1 cellular context compared by ENCODE assay signal in genomic region chr14:77184396-77185092, GRCh38.
A peak's percentile ranks its signal among the peaks of the same experiment; 100 is the strongest.
TF ChIP-seq lines count a peak whose summit lies in the region.

No MANE protein-coding gene starts in this region.

TF ChIP-seq in HepG2, 621 proteins besides CTCF, POLR2A, EP300 and RAD21 (continued from another document and continues in another):
- peak; percentile 59 for TF ChIP-seq ZNF687 (CRISPR knock-in tag; IDR thresholded peaks at IDR 0.05)
- TF ChIP-seq ZNF205 (CRISPR knock-in tag; IDR thresholded peaks at IDR 0.05), result peak; percentile 95
- peak; percentile 42; the same call in 1 of the 2 replicates for TF ChIP-seq KDM5B (CRISPR knock-in tag; IDR thresholded peaks at IDR 0.05; ENCODE audit: borderline replicate concordance)
- no peak for TF ChIP-seq ZNF441 (CRISPR knock-in tag; IDR thresholded peaks at IDR 0.05; ENCODE audit: borderline replicate concordance)
- 0 out of 2 replicates have a peak, but pooled peaks have one; percentile 27 for TF ChIP-seq ZNF350 (CRISPR knock-in tag; IDR thresholded peaks at IDR 0.05; ENCODE audit: borderline replicate concordance, low read depth)
- TF ChIP-seq, protein P1, sequence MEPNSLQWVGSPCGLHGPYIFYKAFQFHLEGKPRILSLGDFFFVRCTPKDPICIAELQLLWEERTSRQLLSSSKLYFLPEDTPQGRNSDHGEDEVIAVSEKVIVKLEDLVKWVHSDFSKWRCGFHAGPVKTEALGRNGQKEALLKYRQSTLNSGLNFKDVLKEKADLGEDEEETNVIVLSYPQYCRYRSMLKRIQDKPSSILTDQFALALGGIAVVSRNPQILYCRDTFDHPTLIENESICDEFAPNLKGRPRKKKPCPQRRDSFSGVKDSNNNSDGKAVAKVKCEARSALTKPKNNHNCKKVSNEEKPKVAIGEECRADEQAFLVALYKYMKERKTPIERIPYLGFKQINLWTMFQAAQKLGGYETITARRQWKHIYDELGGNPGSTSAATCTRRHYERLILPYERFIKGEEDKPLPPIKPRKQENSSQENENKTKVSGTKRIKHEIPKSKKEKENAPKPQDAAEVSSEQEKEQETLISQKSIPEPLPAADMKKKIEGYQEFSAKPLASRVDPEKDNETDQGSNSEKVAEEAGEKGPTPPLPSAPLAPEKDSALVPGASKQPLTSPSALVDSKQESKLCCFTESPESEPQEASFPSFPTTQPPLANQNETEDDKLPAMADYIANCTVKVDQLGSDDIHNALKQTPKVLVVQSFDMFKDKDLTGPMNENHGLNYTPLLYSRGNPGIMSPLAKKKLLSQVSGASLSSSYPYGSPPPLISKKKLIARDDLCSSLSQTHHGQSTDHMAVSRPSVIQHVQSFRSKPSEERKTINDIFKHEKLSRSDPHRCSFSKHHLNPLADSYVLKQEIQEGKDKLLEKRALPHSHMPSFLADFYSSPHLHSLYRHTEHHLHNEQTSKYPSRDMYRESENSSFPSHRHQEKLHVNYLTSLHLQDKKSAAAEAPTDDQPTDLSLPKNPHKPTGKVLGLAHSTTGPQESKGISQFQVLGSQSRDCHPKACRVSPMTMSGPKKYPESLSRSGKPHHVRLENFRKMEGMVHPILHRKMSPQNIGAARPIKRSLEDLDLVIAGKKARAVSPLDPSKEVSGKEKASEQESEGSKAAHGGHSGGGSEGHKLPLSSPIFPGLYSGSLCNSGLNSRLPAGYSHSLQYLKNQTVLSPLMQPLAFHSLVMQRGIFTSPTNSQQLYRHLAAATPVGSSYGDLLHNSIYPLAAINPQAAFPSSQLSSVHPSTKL (CRISPR knock-in tag; IDR thresholded peaks at IDR 0.05), result 0 out of 2 replicates have a peak, but pooled peaks have one; percentile 30
- TF ChIP-seq, protein P2, sequence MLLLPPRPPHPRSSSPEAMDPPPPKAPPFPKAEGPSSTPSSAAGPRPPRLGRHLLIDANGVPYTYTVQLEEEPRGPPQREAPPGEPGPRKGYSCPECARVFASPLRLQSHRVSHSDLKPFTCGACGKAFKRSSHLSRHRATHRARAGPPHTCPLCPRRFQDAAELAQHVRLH (CRISPR knock-in tag; IDR thresholded peaks at IDR 0.05; ENCODE audit: borderline replicate concordance, low read depth), result 0 out of 2 replicates have a peak, but pooled peaks have one; percentile 21
- TF ChIP-seq MXD4 (CRISPR knock-in tag; IDR thresholded peaks at IDR 0.05), result peak; percentile 44; the same call in 1 of the 2 replicates
- TF ChIP-seq, protein P3, sequence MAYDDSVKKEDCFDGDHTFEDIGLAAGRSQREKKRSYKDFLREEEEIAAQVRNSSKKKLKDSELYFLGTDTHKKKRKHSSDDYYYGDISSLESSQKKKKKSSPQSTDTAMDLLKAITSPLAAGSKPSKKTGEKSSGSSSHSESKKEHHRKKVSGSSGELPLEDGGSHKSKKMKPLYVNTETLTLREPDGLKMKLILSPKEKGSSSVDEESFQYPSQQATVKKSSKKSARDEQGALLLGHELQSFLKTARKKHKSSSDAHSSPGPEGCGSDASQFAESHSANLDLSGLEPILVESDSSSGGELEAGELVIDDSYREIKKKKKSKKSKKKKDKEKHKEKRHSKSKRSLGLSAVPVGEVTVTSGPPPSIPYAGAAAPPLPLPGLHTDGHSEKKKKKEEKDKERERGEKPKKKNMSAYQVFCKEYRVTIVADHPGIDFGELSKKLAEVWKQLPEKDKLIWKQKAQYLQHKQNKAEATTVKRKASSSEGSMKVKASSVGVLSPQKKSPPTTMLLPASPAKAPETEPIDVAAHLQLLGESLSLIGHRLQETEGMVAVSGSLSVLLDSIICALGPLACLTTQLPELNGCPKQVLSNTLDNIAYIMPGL (CRISPR knock-in tag; IDR thresholded peaks at IDR 0.05; ENCODE audit: borderline replicate concordance in 1 of 2, low read depth in 1 of 2), result 0 out of 4 replicates have a peak, but pooled peaks of 1 of the 2 experiments have one; percentile 50
- TF ChIP-seq ZNF557 (CRISPR knock-in tag; IDR thresholded peaks at IDR 0.05), result peak; percentile 71; the same call in 1 of the 2 replicates
- TF ChIP-seq IRF2 (CRISPR knock-in tag; IDR thresholded peaks at IDR 0.05), result peak; percentile 34; the same call in 1 of the 2 replicates
- 0 out of 2 replicates have a peak, but pooled peaks have one; percentile 38 for TF ChIP-seq NR0B2 (CRISPR knock-in tag; IDR thresholded peaks at IDR 0.05)
- 0 out of 2 replicates have a peak, but pooled peaks have one; percentile 36 for TF ChIP-seq NCOA2 (CRISPR knock-in tag; IDR thresholded peaks at IDR 0.05)
- TF ChIP-seq BCL6 (CRISPR knock-in tag; IDR thresholded peaks at IDR 0.05), result peak; percentile 32; the same call in 1 of the 2 replicates
- TF ChIP-seq ZNF331 (CRISPR knock-in tag; IDR thresholded peaks at IDR 0.05), result peak; percentile 53; the same call in 1 of the 2 replicates
- TF ChIP-seq TFDP2 (CRISPR knock-in tag; IDR thresholded peaks at IDR 0.05), result peak; percentile 39; the same call in 1 of the 2 replicates
- TF ChIP-seq ZNF329 (CRISPR knock-in tag; IDR thresholded peaks at IDR 0.05; ENCODE audit: low read depth), result no peak
- peak; percentile 82 for TF ChIP-seq ZMYM3 (CRISPR knock-in tag; IDR thresholded peaks at IDR 0.05)
- TF ChIP-seq GTF3A (CRISPR knock-in tag; conservative IDR thresholded peaks at IDR 0.05), result no peak
- TF ChIP-seq ZNF703 (CRISPR knock-in tag; IDR thresholded peaks at IDR 0.05; ENCODE audit: borderline replicate concordance), result no peak
- no peak for TF ChIP-seq JARID2 (CRISPR knock-in tag; IDR thresholded peaks at IDR 0.05; ENCODE audit: insufficient replicate concordance)
- no peak for TF ChIP-seq HNF1A (IDR thresholded peaks at IDR 0.05; ENCODE audit: low read depth)
- TF ChIP-seq HNF1A (CRISPR knock-in tag; IDR thresholded peaks at IDR 0.05; ENCODE audit: borderline replicate concordance), result no peak
- 0 out of 2 replicates have a peak, but pooled peaks have one; percentile 14 for TF ChIP-seq MIER2 (CRISPR knock-in tag; IDR thresholded peaks at IDR 0.05)
- no peak for TF ChIP-seq ZNF562 (CRISPR knock-in tag; IDR thresholded peaks at IDR 0.05; ENCODE audit: borderline replicate concordance)
- no peak for TF ChIP-seq SOX13 (IDR thresholded peaks at IDR 0.05)
- TF ChIP-seq SOX13 (CRISPR knock-in tag; conservative IDR thresholded peaks at IDR 0.05 in 1 of 2, IDR thresholded peaks at IDR 0.05 in 1 of 2), result peak in 1 of 2 experiments; percentile 42; a peak in 1 of 4 replicates
- TF ChIP-seq, protein P4, sequence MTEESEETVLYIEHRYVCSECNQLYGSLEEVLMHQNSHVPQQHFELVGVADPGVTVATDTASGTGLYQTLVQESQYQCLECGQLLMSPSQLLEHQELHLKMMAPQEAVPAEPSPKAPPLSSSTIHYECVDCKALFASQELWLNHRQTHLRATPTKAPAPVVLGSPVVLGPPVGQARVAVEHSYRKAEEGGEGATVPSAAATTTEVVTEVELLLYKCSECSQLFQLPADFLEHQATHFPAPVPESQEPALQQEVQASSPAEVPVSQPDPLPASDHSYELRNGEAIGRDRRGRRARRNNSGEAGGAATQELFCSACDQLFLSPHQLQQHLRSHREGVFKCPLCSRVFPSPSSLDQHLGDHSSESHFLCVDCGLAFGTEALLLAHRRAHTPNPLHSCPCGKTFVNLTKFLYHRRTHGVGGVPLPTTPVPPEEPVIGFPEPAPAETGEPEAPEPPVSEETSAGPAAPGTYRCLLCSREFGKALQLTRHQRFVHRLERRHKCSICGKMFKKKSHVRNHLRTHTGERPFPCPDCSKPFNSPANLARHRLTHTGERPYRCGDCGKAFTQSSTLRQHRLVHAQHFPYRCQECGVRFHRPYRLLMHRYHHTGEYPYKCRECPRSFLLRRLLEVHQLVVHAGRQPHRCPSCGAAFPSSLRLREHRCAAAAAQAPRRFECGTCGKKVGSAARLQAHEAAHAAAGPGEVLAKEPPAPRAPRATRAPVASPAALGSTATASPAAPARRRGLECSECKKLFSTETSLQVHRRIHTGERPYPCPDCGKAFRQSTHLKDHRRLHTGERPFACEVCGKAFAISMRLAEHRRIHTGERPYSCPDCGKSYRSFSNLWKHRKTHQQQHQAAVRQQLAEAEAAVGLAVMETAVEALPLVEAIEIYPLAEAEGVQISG (CRISPR knock-in tag; IDR thresholded peaks at IDR 0.05), result peak; percentile 52
- TF ChIP-seq FOXA3 (CRISPR knock-in tag; IDR thresholded peaks at IDR 0.05), result peak; percentile 45; the same call in 1 of the 2 replicates
- no peak for TF ChIP-seq NR2F6 (IDR thresholded peaks at IDR 0.05)
- peak; percentile 21; the same call in 1 of the 2 replicates for TF ChIP-seq NR2F6 (CRISPR knock-in tag; IDR thresholded peaks at IDR 0.05)
- TF ChIP-seq, protein P5, sequence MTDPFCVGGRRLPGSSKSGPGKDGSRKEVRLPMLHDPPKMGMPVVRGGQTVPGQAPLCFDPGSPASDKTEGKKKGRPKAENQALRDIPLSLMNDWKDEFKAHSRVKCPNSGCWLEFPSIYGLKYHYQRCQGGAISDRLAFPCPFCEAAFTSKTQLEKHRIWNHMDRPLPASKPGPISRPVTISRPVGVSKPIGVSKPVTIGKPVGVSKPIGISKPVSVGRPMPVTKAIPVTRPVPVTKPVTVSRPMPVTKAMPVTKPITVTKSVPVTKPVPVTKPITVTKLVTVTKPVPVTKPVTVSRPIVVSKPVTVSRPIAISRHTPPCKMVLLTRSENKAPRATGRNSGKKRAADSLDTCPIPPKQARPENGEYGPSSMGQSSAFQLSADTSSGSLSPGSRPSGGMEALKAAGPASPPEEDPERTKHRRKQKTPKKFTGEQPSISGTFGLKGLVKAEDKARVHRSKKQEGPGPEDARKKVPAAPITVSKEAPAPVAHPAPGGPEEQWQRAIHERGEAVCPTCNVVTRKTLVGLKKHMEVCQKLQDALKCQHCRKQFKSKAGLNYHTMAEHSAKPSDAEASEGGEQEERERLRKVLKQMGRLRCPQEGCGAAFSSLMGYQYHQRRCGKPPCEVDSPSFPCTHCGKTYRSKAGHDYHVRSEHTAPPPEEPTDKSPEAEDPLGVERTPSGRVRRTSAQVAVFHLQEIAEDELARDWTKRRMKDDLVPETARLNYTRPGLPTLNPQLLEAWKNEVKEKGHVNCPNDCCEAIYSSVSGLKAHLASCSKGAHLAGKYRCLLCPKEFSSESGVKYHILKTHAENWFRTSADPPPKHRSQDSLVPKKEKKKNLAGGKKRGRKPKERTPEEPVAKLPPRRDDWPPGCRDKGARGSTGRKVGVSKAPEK (CRISPR knock-in tag; IDR thresholded peaks at IDR 0.05; ENCODE audit: borderline replicate concordance), result 0 out of 2 replicates have a peak, but pooled peaks have one; percentile 45
- TF ChIP-seq SOX6 (IDR thresholded peaks at IDR 0.05), result no peak
- TF ChIP-seq SOX6 (CRISPR knock-in tag; IDR thresholded peaks at IDR 0.05), result peak; percentile 23; the same call in 1 of the 2 replicates
